In genomic region chr20:51306081-51306480, GRCh38 we compare ENCODE assay signal across 1 cellular context.
TF ChIP-seq lines count a peak whose summit lies in the region.

No MANE protein-coding gene starts in this region.

TF ChIP-seq in IMR-90, 13 proteins besides CTCF, POLR2A, EP300 and RAD21:
- TF ChIP-seq BHLHE40 (IDR thresholded peaks at IDR 0.05; ENCODE audit: low read depth, low read length) (no peak), CHD1 (IDR thresholded peaks at IDR 0.05; ENCODE audit: low read depth, low read length) (no peak), RFX5 (IDR thresholded peaks at IDR 0.05; ENCODE audit: low read depth, low read length) (no peak), RCOR1 (IDR thresholded peaks at IDR 0.05; ENCODE audit: insufficient replicate concordance, low read length) (no peak), USF2 (IDR thresholded peaks at IDR 0.05; ENCODE audit: low read depth, low read length) (no peak), NFE2L2 (IDR thresholded peaks at IDR 0.05; ENCODE audit: low read depth, low read length) (no peak), MXI1 (IDR thresholded peaks at IDR 0.05; ENCODE audit: borderline replicate concordance, low read depth, low read length) (no peak), MAZ (IDR thresholded peaks at IDR 0.05; ENCODE audit: borderline replicate concordance, low read depth, low read length) (no peak), FOS (IDR thresholded peaks at IDR 0.05; ENCODE audit: low read depth, low read length) (no peak)
